In genomic region chr18:11850821-11851155, GRCh38 we compare ENCODE assay signal across 8 cellular contexts. TPM values are rescaled to one million over a fixed set of nuclear protein-coding genes. Genes with fewer than 3 reads are reported as not detected.
DNase-seq lines count a peak whose midpoint lies in the region; ATAC-seq, FAIRE-seq and TF ChIP-seq lines count a peak whose summit lies in the region.

No MANE protein-coding gene starts in this region.

- FAIRE-seq in GM12891 (lab: Jason Lieb, UNC) = no peak

- H2BK5ac ChIP-seq in neuronal stem cell (ENCODE audit: low read length) = no peak overlapping the region

- H3K4me1 ChIP-seq in neuronal stem cell (ENCODE audit: control insufficient read depth in 2 of 2, insufficient read depth in 1 of 2, low read depth in 1 of 2, low read length in 2 of 2) = peaks cover 5 to 11% of the 10 kb centered on the region in 2 donors

- no peak overlapping the region for H3K9ac ChIP-seq in neuronal stem cell (ENCODE audit: low read depth, low read length, poor library complexity)

- H3K4me2 ChIP-seq in neuronal stem cell (ENCODE audit: insufficient read depth, low read length, poor library complexity, severe bottlenecking) = peak overlapping the region; percentile 71

- H2BK12ac ChIP-seq in neuronal stem cell (ENCODE audit: low read length) = no peak overlapping the region

- H2BK120ac ChIP-seq in neuronal stem cell (ENCODE audit: low read depth, low read length) = no peak overlapping the region

- no CpG with 5 or more reads among the region's 10 CpGs for WGBS in neuronal stem cell (ENCODE audit: extremely low coverage in 2 of 2, insufficient read length in 2 of 2, insufficient replicate concordance in 1 of 2), 2 donors

- TF ChIP-seq CTCF in AG09319 (IDR thresholded peaks at IDR 0.05; ENCODE audit: low read depth, low read length) (no peak), fibroblast of mammary gland (conservative IDR thresholded peaks at IDR 0.05; ENCODE audit: control insufficient read depth, insufficient read depth, low read depth, low read length) (no peak)

- no peak overlapping the region for H3K4ac ChIP-seq in neuronal stem cell (ENCODE audit: low read length)

- H4K8ac ChIP-seq in neuronal stem cell (ENCODE audit: low read depth, low read length) = no peak overlapping the region

- peak; percentile 36 for ATAC-seq in GM19035 (IDR thresholded peaks at IDR 0.05; ENCODE audit: unreplicated experiment)
- peak; percentile 36 for ATAC-seq in HG03342 (IDR thresholded peaks at IDR 0.05; ENCODE audit: unreplicated experiment)
- ATAC-seq in SK-N-SH treated with all-trans-retinoic acid at 6 μM for 48 hours = peak; percentile 45

- H2AFZ ChIP-seq in neuronal stem cell (ENCODE audit: low read length) = peak overlapping the region; percentile 86

- no peak for TF ChIP-seq POLR2A in GM12891 (IDR thresholded peaks at IDR 0.05; ENCODE audit: low read depth, low read length)

- H3K18ac ChIP-seq in neuronal stem cell (ENCODE audit: low read length) = no peak overlapping the region

- no peak overlapping the region for H4K91ac ChIP-seq in neuronal stem cell (ENCODE audit: low read depth, low read length, poor library complexity)

- H3K9me3 ChIP-seq in neuronal stem cell (replicated peaks in 1 of 2; ENCODE audit: control insufficient read depth in 2 of 2, insufficient read depth in 1 of 2, low read depth in 1 of 2, low read length in 2 of 2) = no peaks in the 10 kb centered on the region

- no peaks in the 10 kb centered on the region for H3K27me3 ChIP-seq in neuronal stem cell (ENCODE audit: control insufficient read depth in 3 of 3, insufficient read depth in 3 of 3, low read depth in 1 of 3, low read length in 3 of 3)

- peaks cover 7% of the 10 kb centered on the region for H3K79me1 ChIP-seq in neuronal stem cell (ENCODE audit: low read depth, low read length)

- H3K4me3 ChIP-seq in fibroblast of mammary gland (ENCODE audit: control insufficient read depth, low read depth, low read length) (peak overlapping the region; percentile 90), neuronal stem cell (ENCODE audit: low read length in 2 of 2) (peak overlapping the region; percentile 7 to 88)

- H3K23ac ChIP-seq in neuronal stem cell (ENCODE audit: low read depth, low read length, poor library complexity) = no peak overlapping the region

- no peak overlapping the region for H2BK15ac ChIP-seq in neuronal stem cell (ENCODE audit: low read length)

- no peak overlapping the region for H3K27ac ChIP-seq in neuronal stem cell (replicated peaks; ENCODE audit: low read length)

- no peak overlapping the region for H2AK5ac ChIP-seq in neuronal stem cell (ENCODE audit: low read depth, low read length)

- H3K14ac ChIP-seq in neuronal stem cell (ENCODE audit: low read length) = no peak overlapping the region

- H3K36me3 ChIP-seq in neuronal stem cell (replicated peaks in 1 of 2; ENCODE audit: control insufficient read depth in 2 of 2, insufficient read depth in 2 of 2, low read length in 2 of 2) = peaks cover 0 to 13% of the 10 kb centered on the region in 2 donors

- DNase-seq in AG09319 (ENCODE audit: extremely low read depth, low read depth) (peak; percentile 30), fibroblast of mammary gland (ENCODE audit: low read depth) (peak; percentile 88), neuronal stem cell (ENCODE audit: low spot score) (no peak), GM12891 (ENCODE audit: insufficient read length, low spot score) (no peak), NCI-H510A treated with DMSO at 0.1 percent for 48 hours (lab: John Stamatoyannopoulos, UW) (no peak)

TF ChIP-seq in SK-N-SH treated with all-trans-retinoic acid at 6 μM for 48 hours, 23 proteins besides CTCF, POLR2A, EP300 and RAD21 (continues in another document):
- TF ChIP-seq CREB5 (CRISPR knock-in tag; IDR thresholded peaks at IDR 0.05; ENCODE audit: low read depth) = no peak
- TF ChIP-seq CSDC2 (CRISPR knock-in tag; IDR thresholded peaks at IDR 0.05) = no peak
- no peak for TF ChIP-seq ARNTL (CRISPR knock-in tag; IDR thresholded peaks at IDR 0.05; ENCODE audit: borderline replicate concordance, low read depth)
- TF ChIP-seq GLIS3 (CRISPR knock-in tag; IDR thresholded peaks at IDR 0.05) = no peak
- no peak for TF ChIP-seq SNAI2 (CRISPR knock-in tag; IDR thresholded peaks at IDR 0.05)
- TF ChIP-seq ZNF565 (CRISPR knock-in tag; conservative IDR thresholded peaks at IDR 0.05; ENCODE audit: low read depth) = no peak
- TF ChIP-seq ZFP30 (CRISPR knock-in tag; IDR thresholded peaks at IDR 0.05) = no peak
- TF ChIP-seq ISL1 (CRISPR knock-in tag; IDR thresholded peaks at IDR 0.05) = no peak
- TF ChIP-seq ZFP3 (CRISPR knock-in tag; IDR thresholded peaks at IDR 0.05) = no peak
- TF ChIP-seq BACH2 (CRISPR knock-in tag; IDR thresholded peaks at IDR 0.05; ENCODE audit: borderline replicate concordance) = no peak
- TF ChIP-seq ZNF70 (CRISPR knock-in tag; IDR thresholded peaks at IDR 0.05) = no peak
- TF ChIP-seq PATZ1 (CRISPR knock-in tag; IDR thresholded peaks at IDR 0.05; ENCODE audit: borderline replicate concordance) = no peak

TF ChIP-seq in GM12891, 5 proteins besides CTCF, POLR2A, EP300 and RAD21:
- TF ChIP-seq POU2F2 (IDR thresholded peaks at IDR 0.05; ENCODE audit: low read depth, low read length) = no peak
- no peak for TF ChIP-seq SPI1 (IDR thresholded peaks at IDR 0.05; ENCODE audit: low read depth, low read length)
- no peak for TF ChIP-seq TAF1 (IDR thresholded peaks at IDR 0.05; ENCODE audit: low read depth, low read length)
- no peak for TF ChIP-seq PAX5 (IDR thresholded peaks at IDR 0.05; ENCODE audit: insufficient read depth, low read length, severe bottlenecking)
- TF ChIP-seq POLR2AphosphoS5 (IDR thresholded peaks at IDR 0.05; ENCODE audit: low read depth, low read length) = no peak

RNA-seq across cellular contexts. Expression of gene CHMP1B, which starts 0.4 kb away (rescaled TPM):
- 31.5 TPM for polyA plus RNA-seq in neuronal stem cell (2013, experiment 1 of 2)
- polyA plus RNA-seq in neuronal stem cell (2013, experiment 2 of 2) = 31.3 TPM
- 16.2 TPM for polyA plus RNA-seq in GM12891 (2012; ENCODE audit: low read depth, missing spikeins)

RNA-seq across cellular contexts. Expression of gene MPPE1, which starts 57.3 kb away (rescaled TPM):
- polyA plus RNA-seq in neuronal stem cell (2013, experiment 1 of 2) = 7.6 TPM
- polyA plus RNA-seq in neuronal stem cell (2013, experiment 2 of 2) = 8.1 TPM
- 17.7 TPM for polyA plus RNA-seq in GM12891 (2012; ENCODE audit: low read depth, missing spikeins)

Comparison
In these comparisons a context has a peak if more than half of its experiments do, and no peak if none do; other contexts are left out.
1. DNase-seq: peak in AG09319 (single experiment) and fibroblast of mammary gland (single experiment); none in neuronal stem cell (single experiment), GM12891 (single experiment) and NCI-H510A treated with DMSO at 0.1 percent for 48 hours (single experiment).
2. Peak in every context shown above with its lines, with median percentiles within 50 percentile points of each other: ATAC-seq.